ENCODE assay signal across 17 cellular contexts in the genomic region with DNA sequence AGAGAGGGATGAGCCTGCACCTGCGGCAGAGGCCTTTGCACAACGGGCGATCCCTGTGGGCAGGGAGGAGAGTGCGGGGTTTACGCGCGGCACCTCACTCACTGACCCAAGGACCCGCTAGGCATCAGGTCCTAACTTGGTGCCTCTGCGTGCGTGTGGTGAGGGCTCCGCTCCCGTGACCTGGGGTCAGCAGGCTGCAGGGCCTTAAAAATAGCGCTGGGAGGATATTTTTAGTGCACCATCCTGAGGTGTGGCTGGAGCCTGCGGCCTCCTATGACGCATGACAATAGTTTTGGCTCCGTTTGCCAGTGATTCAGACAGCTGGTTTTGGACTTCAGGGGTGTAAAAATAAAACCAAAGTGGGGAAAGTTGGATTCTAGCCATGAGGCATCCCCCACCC.
A peak's percentile ranks its signal among the peaks of the same experiment; 100 is the strongest.
DNase-seq lines count a peak whose midpoint lies in the region; ATAC-seq and TF ChIP-seq lines count a peak whose summit lies in the region.
"Had no signal": no experiment of that assay in that cellular context is flagged by ENCODE, and none has a peak within 500 bp of the region (broad histone marks: within the 10 kb centered on the region; RNA-seq: fewer than 3 reads in every experiment).

No MANE protein-coding gene starts in this region.

- TF ChIP-seq CTCF in cardiac fibroblast (IDR thresholded peaks at IDR 0.05; ENCODE audit: low read depth, low read length) (no peak), right lobe of liver (IDR thresholded peaks at IDR 0.05) (no peak)
- TF ChIP-seq CTCF in activated CD8-positive, alpha-beta T cell treated with anti-CD3 and anti-CD28 coated beads for 36 hours (IDR thresholded peaks at IDR 0.05), result no peak

- H3K9me3 Mint-ChIP-seq in activated CD8-positive, alpha-beta T cell treated with anti-CD3 and anti-CD28 coated beads for 36 hours, result no peaks in the 10 kb centered on the region
- no peaks in the 10 kb centered on the region for H3K9me3 Mint-ChIP-seq in activated T-helper 2 cell treated with anti-CD3 and anti-CD28 coated beads, Interferon-gamma antibody, Interleukin-2, Interleukin-4, amounts not matched to agents 10 μg/mL and 5 μg/mL and 100 μg/mL, durations not matched to agents 14 hours and 24 hours and 36 hours
- H3K9me3 Mint-ChIP-seq: naive thymus-derived CD8-positive, alpha-beta T cell had no signal

- intact Hi-C loops in activated CD8-positive, alpha-beta T cell treated with anti-CD3 and anti-CD28 coated beads for 36 hours (cut with micrococcal nuclease), result no loop called here
- intact Hi-C loops in right lobe of liver (cut with DNase I), result no loop called here
- intact Hi-C loops in activated T-helper 2 cell treated with anti-CD3 and anti-CD28 coated beads, Interferon-gamma antibody, Interleukin-2, Interleukin-4, amounts not matched to agents 10 μg/mL and 5 μg/mL and 100 μg/mL, durations not matched to agents 14 hours and 24 hours and 36 hours (cut with micrococcal nuclease), result no loop called here

- H3K4me3 ChIP-seq in MG63, result no peak overlapping the region
- no peak overlapping the region for H3K4me3 ChIP-seq in cardiac fibroblast (replicated peaks in 1 of 2; ENCODE audit: low read depth in 2 of 2, low read length in 2 of 2)
- H3K4me3 ChIP-seq in right lobe of liver, result no peak overlapping the region
- H3K4me3 ChIP-seq: prostate gland, tibial artery had no signal

- no peak overlapping the region for H3K27ac ChIP-seq in right lobe of liver
- H3K27ac ChIP-seq: prostate gland, tibial artery had no signal

- H3K9me3 ChIP-seq in MG63, result no peaks in the 10 kb centered on the region
- H3K9me3 ChIP-seq in right lobe of liver, result no peaks in the 10 kb centered on the region
- H3K9me3 ChIP-seq: prostate gland, tibial artery had no signal

- no peak for ATAC-seq in HG02588 (IDR thresholded peaks at IDR 0.05; ENCODE audit: unreplicated experiment)
- no peak for ATAC-seq in activated CD8-positive, alpha-beta T cell treated with anti-CD3 and anti-CD28 coated beads for 36 hours
- no peak for ATAC-seq in right lobe of liver
- ATAC-seq: naive thymus-derived CD8-positive, alpha-beta T cell had no signal

- WGBS in right lobe of liver (ENCODE audit: insufficient coverage, low coverage, low lambda C conversion rate, missing lambda C conversion rate), result 51% methylated on average over 7 of the region's 16 CpGs

- peak; percentile 48 for DNase-seq in AG08396 (ENCODE audit: low spot score)
- DNase-seq in MG63, result peak; percentile 76
- peak; percentile 42 to 71 for DNase-seq in cardiac fibroblast (ENCODE audit: low read depth in 2 of 2)
- peak; percentile 21 for DNase-seq in hepatic stellate cell (ENCODE audit: low spot score)
- DNase-seq in activated CD8-positive, alpha-beta T cell treated with anti-CD3 and anti-CD28 coated beads for 36 hours, result no peak
- no peak for DNase-seq in right lobe of liver
- DNase-seq in activated T-helper 2 cell treated with anti-CD3 and anti-CD28 coated beads, Interferon-gamma antibody, Interleukin-2, Interleukin-4, amounts not matched to agents 10 μg/mL and 5 μg/mL and 100 μg/mL, durations not matched to agents 14 hours and 24 hours and 36 hours (ENCODE audit: low spot score), result no peak
- DNase-seq: activated gamma-delta T cell treated with Interleukin-2 at 50 U/mL for 16 hours; effector CD8-positive, alpha-beta T cell; foreskin fibroblast; H7; naive thymus-derived CD8-positive, alpha-beta T cell; NCI-H1105 treated with DMSO at 0.1 percent for 48 hours; stimulated activated CD4-positive, alpha-beta T cell treated with anti-CD3 and anti-CD28 coated beads, Interleukin-2, amount 100 ng/mL, for 48 hours; tibial artery had no signal

- H3K4me3 Mint-ChIP-seq in activated CD8-positive, alpha-beta T cell treated with anti-CD3 and anti-CD28 coated beads for 36 hours, result no peak overlapping the region
- no peak overlapping the region for H3K4me3 Mint-ChIP-seq in activated T-helper 2 cell treated with anti-CD3 and anti-CD28 coated beads, Interferon-gamma antibody, Interleukin-2, Interleukin-4, amounts not matched to agents 10 μg/mL and 5 μg/mL and 100 μg/mL, durations not matched to agents 14 hours and 24 hours and 36 hours (ENCODE audit: low read depth)
- H3K4me3 Mint-ChIP-seq: naive thymus-derived CD8-positive, alpha-beta T cell had no signal

- CTCF ChIA-PET in activated CD8-positive, alpha-beta T cell treated with anti-CD3 and anti-CD28 coated beads for 36 hours (lab: Charles Lee), result no interaction called here

- no peaks in the 10 kb centered on the region for H3K36me3 Mint-ChIP-seq in activated CD8-positive, alpha-beta T cell treated with anti-CD3 and anti-CD28 coated beads for 36 hours (ENCODE audit: low read depth)
- H3K36me3 Mint-ChIP-seq in activated T-helper 2 cell treated with anti-CD3 and anti-CD28 coated beads, Interferon-gamma antibody, Interleukin-2, Interleukin-4, amounts not matched to agents 10 μg/mL and 5 μg/mL and 100 μg/mL, durations not matched to agents 14 hours and 24 hours and 36 hours (ENCODE audit: low read depth), result no peaks in the 10 kb centered on the region
- H3K36me3 Mint-ChIP-seq: naive thymus-derived CD8-positive, alpha-beta T cell had no signal

- POLR2A ChIA-PET in activated CD8-positive, alpha-beta T cell treated with anti-CD3 and anti-CD28 coated beads for 36 hours (lab: Charles Lee), result no interaction called here

- H3K36me3 ChIP-seq in MG63 (no peaks in the 10 kb centered on the region), right lobe of liver (no peaks in the 10 kb centered on the region)
- H3K36me3 ChIP-seq: prostate gland, tibial artery had no signal

- no peaks in the 10 kb centered on the region for H3K27me3 ChIP-seq in MG63
- no peaks in the 10 kb centered on the region for H3K27me3 ChIP-seq in right lobe of liver

- H3K4me1 Mint-ChIP-seq in activated CD8-positive, alpha-beta T cell treated with anti-CD3 and anti-CD28 coated beads for 36 hours (ENCODE audit: low read depth), result no peaks in the 10 kb centered on the region
- no peaks in the 10 kb centered on the region for H3K4me1 Mint-ChIP-seq in activated T-helper 2 cell treated with anti-CD3 and anti-CD28 coated beads, Interferon-gamma antibody, Interleukin-2, Interleukin-4, amounts not matched to agents 10 μg/mL and 5 μg/mL and 100 μg/mL, durations not matched to agents 14 hours and 24 hours and 36 hours (ENCODE audit: low read depth)

- no peak for TF ChIP-seq POLR2A in right lobe of liver (IDR thresholded peaks at IDR 0.05)

- H3K27me3 Mint-ChIP-seq in activated CD8-positive, alpha-beta T cell treated with anti-CD3 and anti-CD28 coated beads for 36 hours, result no peaks in the 10 kb centered on the region
- H3K27me3 Mint-ChIP-seq in activated T-helper 2 cell treated with anti-CD3 and anti-CD28 coated beads, Interferon-gamma antibody, Interleukin-2, Interleukin-4, amounts not matched to agents 10 μg/mL and 5 μg/mL and 100 μg/mL, durations not matched to agents 14 hours and 24 hours and 36 hours (ENCODE audit: low read depth), result no peaks in the 10 kb centered on the region

- no peak overlapping the region for H3K27ac Mint-ChIP-seq in activated CD8-positive, alpha-beta T cell treated with anti-CD3 and anti-CD28 coated beads for 36 hours
- H3K27ac Mint-ChIP-seq in activated T-helper 2 cell treated with anti-CD3 and anti-CD28 coated beads, Interferon-gamma antibody, Interleukin-2, Interleukin-4, amounts not matched to agents 10 μg/mL and 5 μg/mL and 100 μg/mL, durations not matched to agents 14 hours and 24 hours and 36 hours, result no peak overlapping the region

- H3K4me1 ChIP-seq in right lobe of liver, result no peaks in the 10 kb centered on the region
- H3K4me1 ChIP-seq: prostate gland, tibial artery had no signal

Comparison
In these comparisons a context has a peak if more than half of its experiments do, and no peak if none do; other contexts are left out.
1. DNase-seq: peak in AG08396 (single experiment), MG63 (single experiment), cardiac fibroblast (2 of 2) and hepatic stellate cell (single experiment); none in activated CD8-positive, alpha-beta T cell treated with anti-CD3 and anti-CD28 coated beads for 36 hours (single experiment), right lobe of liver (0 of 3) and activated T-helper 2 cell treated with anti-CD3 and anti-CD28 coated beads, Interferon-gamma antibody, Interleukin-2, Interleukin-4, amounts not matched to agents 10 μg/mL and 5 μg/mL and 100 μg/mL, durations not matched to agents 14 hours and 24 hours and 36 hours (single experiment).